9 cellular contexts compared by ENCODE assay signal in genomic region chr1:121238384-121238783, GRCh38. TPM values are rescaled to one million over a fixed set of nuclear protein-coding genes. Genes with fewer than 3 reads are reported as not detected.
DNase-seq lines count a peak whose midpoint lies in the region; ATAC-seq, FAIRE-seq and TF ChIP-seq lines count a peak whose summit lies in the region.
"Not testable (repeated sequence)": the region's sequence is repeated elsewhere in the genome, so short reads cannot be mapped to it uniquely, and the experiment has no call there.
"Had no signal": no experiment of that assay in that cellular context is flagged by ENCODE, and none has a peak within 500 bp of the region (broad histone marks: within the 10 kb centered on the region; RNA-seq: fewer than 3 reads in every experiment).

No MANE protein-coding gene starts in this region.

- H4K20me1 ChIP-seq in GM12878 (ENCODE audit: control insufficient read depth, insufficient read depth): not testable (repeated sequence)

- CTCF ChIA-PET in GM12878 (lab: Yijun Ruan, JAX): not testable (repeated sequence)

- not testable (repeated sequence) for H2AFZ ChIP-seq in GM12878 (ENCODE audit: control insufficient read depth, low read depth, low read length)

- not testable (repeated sequence) for H3K36me3 Mint-ChIP-seq in T-helper 17 cell (ENCODE audit: low read depth)

- not testable (repeated sequence) for H3K27ac ChIP-seq in GM12878 (ENCODE audit: control insufficient read depth, insufficient read depth)

- H3K27ac Mint-ChIP-seq in T-helper 17 cell: not testable (repeated sequence)

- not testable (repeated sequence) for H3K27me3 Mint-ChIP-seq in T-helper 17 cell

- in situ Hi-C loops in GM12878 (cut with MboI): not testable (repeated sequence)

- DNase-seq in T-helper 17 cell; GM12878 (ENCODE audit: low read depth, low spot score): not testable (repeated sequence)

- H3K9me3 ChIP-seq in T-helper 17 cell (ENCODE audit: control insufficient read depth, low read length, poor library complexity, severe bottlenecking); GM12878 (replicated peaks; ENCODE audit: control insufficient read depth, insufficient read depth, low read length): not testable (repeated sequence)

- not testable (repeated sequence) for H3K4me1 ChIP-seq in GM12878 (ENCODE audit: control insufficient read depth, insufficient read depth, low read length)

- not testable (repeated sequence) for H3K4me3 ChIP-seq in GM12878

- not testable (repeated sequence) for H3K36me3 ChIP-seq in GM12878 (ENCODE audit: control insufficient read depth in 2 of 2, insufficient read depth in 2 of 2, low read length in 1 of 2)

- TF ChIP-seq CTCF in GM12878 (IDR thresholded peaks at IDR 0.05 in 2 of 3, conservative IDR thresholded peaks at IDR 0.05 in 1 of 3; ENCODE audit: control insufficient read depth in 2 of 3, extremely low read depth in 1 of 3, insufficient read depth in 1 of 3, low read depth in 3 of 3, low read length in 3 of 3): not testable (repeated sequence)

- H3K4me2 ChIP-seq in GM12878 (ENCODE audit: control insufficient read depth, insufficient read depth): not testable (repeated sequence)

- ATAC-seq in GM18858 (IDR thresholded peaks at IDR 0.05; ENCODE audit: unreplicated experiment): peak; percentile 95
- peak; percentile 71 for ATAC-seq in GM19438 (IDR thresholded peaks at IDR 0.05; ENCODE audit: low read depth, unreplicated experiment)
- peak; percentile 90 for ATAC-seq in GM21717 (IDR thresholded peaks at IDR 0.05; ENCODE audit: unreplicated experiment)
- peak; percentile 94 for ATAC-seq in HG02938 (IDR thresholded peaks at IDR 0.05; ENCODE audit: unreplicated experiment)
- ATAC-seq in HG03280 (IDR thresholded peaks at IDR 0.05; ENCODE audit: unreplicated experiment): peak; percentile 80
- peak; percentile 63 for ATAC-seq in T-helper 17 cell
- peak; percentile 83 for ATAC-seq in GM12878

- not testable (repeated sequence) for BruUV-seq in GM12878 (replicated peaks; lab: Mats Ljungman, UMichigan)

- not testable (repeated sequence) for H3K9ac ChIP-seq in GM12878 (ENCODE audit: control insufficient read depth, insufficient read depth, low read length)

- TF ChIP-seq RAD21 in GM12878 (IDR thresholded peaks at IDR 0.05; ENCODE audit: insufficient read depth, low read depth, low read length): not testable (repeated sequence)

- H3K27me3 ChIP-seq in GM12878 (replicated peaks in 1 of 2; ENCODE audit: control insufficient read depth in 2 of 2, insufficient read depth in 2 of 2, low read length in 1 of 2): not testable (repeated sequence)

- RAD21 ChIA-PET in GM12878 (lab: Charles Lee; ENCODE audit: unreplicated experiment): not testable (repeated sequence)

- not testable (repeated sequence) for TF ChIP-seq POLR2A in GM12878 (IDR thresholded peaks at IDR 0.05; ENCODE audit: low read depth, low read length)

- H3K79me2 ChIP-seq in GM12878 (ENCODE audit: control insufficient read depth, insufficient read depth, low read length): not testable (repeated sequence)

- FAIRE-seq in GM12878 (lab: Jason Lieb, UNC): not testable (repeated sequence)

- SMC1A ChIA-PET in GM12878 (lab: Charles Lee; ENCODE audit: uncharacterized antibody, unreplicated experiment): not testable (repeated sequence)

- H3K4me1 Mint-ChIP-seq in T-helper 17 cell: not testable (repeated sequence)

- 22% methylated on average over 1 of the region's 1 CpG for WGBS in GM12878 (ENCODE audit: insufficient coverage, insufficient replicate concordance, low lambda C conversion rate, missing lambda C conversion rate)

- not testable (repeated sequence) for TF ChIP-seq EP300 in GM12878 (IDR thresholded peaks at IDR 0.05; ENCODE audit: borderline replicate concordance in 1 of 2, control insufficient read depth in 1 of 2, low read depth in 2 of 2, low read length in 2 of 2)

- H3K4me3 Mint-ChIP-seq in T-helper 17 cell: not testable (repeated sequence)

- intact Hi-C loops in GM12878 (cut with micrococcal nuclease; ENCODE audit: unreplicated experiment): not testable (repeated sequence)

- POLR2A ChIA-PET in GM12878 (lab: Charles Lee): not testable (repeated sequence)

RNA-seq across cellular contexts. Expression of gene SRGAP2C, which starts 53.6 kb away (rescaled TPM):
- total RNA-seq in T-helper 17 cell (10 to 100 TPM; 19.7 to 31.7 TPM), GM12878 (2014; rRNA removed) (1.7 and 2.4 TPM in 2 replicates), GM12878 (2014; rRNA removed; fragmentation: Illumina TruSeq; extraction: Trizol) (2.3 TPM in 2 replicates), GM12878 (2021) (6.0 and 7.6 TPM in 2 replicates)
- total RNA-seq in GM12878 (2013; cell fraction: nucleolus; rRNA removed): 3.1 and 3.3 TPM in 2 replicates
- polyA plus RNA-seq in GM12878 (2011; ENCODE audit: low read depth): 0.73 TPM
- polyA plus RNA-seq in GM12878 (2011; rRNA removed) (3.5 and 4.0 TPM in 2 replicates), GM12878 (2014; fragmentation: Illumina TruSeq; extraction: Trizol) (1.7 and 2.3 TPM in 2 replicates), GM12878 (2014; fragmentation: Nextera tagmentation; extraction: Ambion mirVana) (1 to 10 TPM in 1 of 2 experiments, under 1 TPM in 1; 0.82 to 1.4 TPM), GM12878 (2014; rRNA removed) (1.0 and 1.2 TPM in 2 replicates), GM12878 (2016; fragmentation: Nextera tagmentation; extraction: Ambion mirVana) (1 to 10 TPM; 2.3 to 2.6 TPM)
- polyA plus RNA-seq in GM12878 (2011; cell fraction: cytosol; rRNA removed): 1.5 and 2.7 TPM in 2 replicates
- 2.2 and 2.9 TPM in 2 replicates for polyA plus RNA-seq in GM12878 (2011; cell fraction: nucleus; rRNA removed)
- polyA plus RNA-seq in GM12878 (2012): 1.2 and 1.8 TPM in 2 replicates
- 4.6 and 8.3 TPM in 2 replicates for polyA minus RNA-seq in GM12878 (2011; rRNA and poly(A)+ RNA removed)
- 2.4 and 9.0 TPM in 2 replicates for polyA minus RNA-seq in GM12878 (2011; cell fraction: cytosol; rRNA and poly(A)+ RNA removed)
- polyA minus RNA-seq in GM12878 (2011; cell fraction: nucleus; rRNA and poly(A)+ RNA removed): 3.4 and 4.5 TPM in 2 replicates

RNA-seq across cellular contexts. Expression of gene FAM72B, which starts 54.2 kb away (rescaled TPM):
- total RNA-seq in T-helper 17 cell: 1 to 10 TPM in 1 of 2 donors, under 1 TPM in 1; 0.35 to 2.2 TPM
- total RNA-seq in GM12878 (2013; cell fraction: nucleolus; rRNA removed): 7.6 and 13.5 TPM in 2 replicates
- 11.1 and 15.3 TPM in 2 replicates for total RNA-seq in GM12878 (2014; rRNA removed)
- 18.7 and 18.8 TPM in 2 replicates for total RNA-seq in GM12878 (2014; rRNA removed; fragmentation: Illumina TruSeq; extraction: Trizol)
- total RNA-seq in GM12878 (2021): 11.9 and 13.6 TPM in 2 replicates
- polyA plus RNA-seq in GM12878 (2011; ENCODE audit: low read depth): 4.1 TPM
- 37.8 and 65.2 TPM in 2 replicates for polyA plus RNA-seq in GM12878 (2011; rRNA removed)
- polyA plus RNA-seq in GM12878 (2011; cell fraction: cytosol; rRNA removed): 18.0 and 22.4 TPM in 2 replicates
- polyA plus RNA-seq in GM12878 (2011; cell fraction: nucleus; rRNA removed): 22.5 and 30.2 TPM in 2 replicates
- 5.8 and 11.4 TPM in 2 replicates for polyA plus RNA-seq in GM12878 (2012)
- 25.9 and 31.3 TPM in 2 replicates for polyA plus RNA-seq in GM12878 (2014; fragmentation: Illumina TruSeq; extraction: Trizol)
- 1 to 10 TPM; 7.3 to 9.9 TPM for polyA plus RNA-seq in GM12878 (2014; fragmentation: Nextera tagmentation; extraction: Ambion mirVana)
- polyA plus RNA-seq in GM12878 (2014; rRNA removed): 13.0 and 16.1 TPM in 2 replicates
- polyA plus RNA-seq in GM12878 (2016; fragmentation: Nextera tagmentation; extraction: Ambion mirVana): 10 to 100 TPM; 22.1 to 25.4 TPM
- polyA minus RNA-seq in GM12878 (2011; rRNA and poly(A)+ RNA removed): 57.1 and 61.5 TPM in 2 replicates
- polyA minus RNA-seq in GM12878 (2011; cell fraction: cytosol; rRNA and poly(A)+ RNA removed): 14.4 and 19.5 TPM in 2 replicates
- polyA minus RNA-seq in GM12878 (2011; cell fraction: nucleus; rRNA and poly(A)+ RNA removed): 23.9 and 31.6 TPM in 2 replicates
- total RNA-seq: gastrocnemius medialis, Right ventricle myocardium superior had no signal
